Comparison of ENCODE assay signal across 18 cellular contexts in genomic region chr5:66881475-66882161, GRCh38.
A peak's percentile ranks its signal among the peaks of the same experiment; 100 is the strongest.
DNase-seq lines count a peak whose midpoint lies in the region; ATAC-seq, FAIRE-seq and TF ChIP-seq lines count a peak whose summit lies in the region.
"Had no signal": no experiment of that assay in that cellular context is flagged by ENCODE, and none has a peak within 500 bp of the region (broad histone marks: within the 10 kb centered on the region; RNA-seq: fewer than 3 reads in every experiment).

No MANE protein-coding gene starts in this region.

- intact Hi-C loops in Calu3 (cut with micrococcal nuclease; ENCODE audit: unreplicated experiment) = no loop called here
- intact Hi-C loops in ascending aorta (cut with DNase I) = no loop called here
- intact Hi-C loops in pancreas (cut with DNase I) = no loop called here
- intact Hi-C loops in lower leg skin (cut with DNase I; ENCODE audit: low total_unique reads) = no loop called here

- H3K27me3 Mint-ChIP-seq in Calu3 (ENCODE audit: unreplicated experiment) = no peaks in the 10 kb centered on the region

- H3K36me3 ChIP-seq in ascending aorta (no peaks in the 10 kb centered on the region), pancreas (no peaks in the 10 kb centered on the region)
- H3K36me3 ChIP-seq: neural progenitor cell, tibial artery had no signal

- no TSS peak for BruUV-seq in Calu3 (replicated peaks; lab: Mats Ljungman, UMichigan)

- H3K4me1 ChIP-seq in ascending aorta (peaks cover 0 to 4% of the 10 kb centered on the region in 2 donors), foreskin keratinocyte (peaks cover 33% of the 10 kb centered on the region), pancreas (peaks cover 0 to 13% (median 10%) of the 10 kb centered on the region in 3 donors)

- H3K4me3 ChIP-seq in ascending aorta = peak overlapping the region in 1 of 2 donors; percentile 16
- H3K4me3 ChIP-seq in pancreas = no peak overlapping the region
- H3K4me3 ChIP-seq in lower leg skin (ENCODE audit: low read depth, poor library complexity, severe bottlenecking) = no peak overlapping the region
- H3K4me3 ChIP-seq: coronary artery, neural progenitor cell, tibial artery had no signal

- no peak for FAIRE-seq in pancreas (lab: Jason Lieb, UNC)
- FAIRE-seq: D721Med had no signal

- H3K4me1 Mint-ChIP-seq in Calu3 (ENCODE audit: low read depth, unreplicated experiment) = peaks cover 63% of the 10 kb centered on the region
- H3K4me1 Mint-ChIP-seq: neural progenitor cell had no signal

- DNase-seq in Calu3 (no peak), ascending aorta (ENCODE audit: low spot score in 2 of 2) (no peak), foreskin keratinocyte (peak; percentile 80 to 87), pancreas (peak in 2 of 6 donors; percentile 29 to 39), lower leg skin (ENCODE audit: low spot score in 2 of 2) (no peak)
- DNase-seq: activated CD4-positive, CD25-positive, alpha-beta regulatory T cell; activated CD8-positive, alpha-beta memory T cell treated with anti-CD3 and anti-CD28 coated beads, Interleukin-2, amount 50 U/mL, for 4 hours; activated naive CD4-positive, alpha-beta T cell treated with anti-CD3 and anti-CD28 coated beads, Interleukin-2, amount 50 U/mL, for 16 hours; NCI-H2029; NCI-H82; tibial artery had no signal

- no peaks in the 10 kb centered on the region for H3K27me3 ChIP-seq in ascending aorta
- H3K27me3 ChIP-seq in foreskin keratinocyte = no peaks in the 10 kb centered on the region
- H3K27me3 ChIP-seq in pancreas = no peaks in the 10 kb centered on the region
- H3K27me3 ChIP-seq: neural progenitor cell, tibial artery had no signal

- peak overlapping the region; percentile 41 for H3K4me3 Mint-ChIP-seq in Calu3 (ENCODE audit: low read depth, unreplicated experiment)
- H3K4me3 Mint-ChIP-seq: neural progenitor cell had no signal

- no peaks in the 10 kb centered on the region for H3K9me3 Mint-ChIP-seq in Calu3 (ENCODE audit: low read depth, unreplicated experiment)
- H3K9me3 Mint-ChIP-seq: neural progenitor cell had no signal

- ATAC-seq in foreskin keratinocyte (peak; percentile 38), pancreas (peak; percentile 77 to 86 (median 84)), HG03025 (IDR thresholded peaks at IDR 0.05; ENCODE audit: low FRiP score, unreplicated experiment) (no peak), HG03196 (IDR thresholded peaks at IDR 0.05; ENCODE audit: unreplicated experiment) (no peak), HG03565 (IDR thresholded peaks at IDR 0.05; ENCODE audit: unreplicated experiment) (no peak)

- TF ChIP-seq POLR2A in lower leg skin (IDR thresholded peaks at IDR 0.05) = no peak

- CTCF ChIA-PET in Calu3 (lab: Charles Lee) = no interaction called here

- WGBS in pancreas, 2 donors = 7 to 8% methylated on average over 2 of the region's 2 CpGs
- WGBS in lower leg skin, 2 donors = 27 to 28% methylated on average over 2 of the region's 2 CpGs

- TF ChIP-seq CTCF in Calu3 (IDR thresholded peaks at IDR 0.05; ENCODE audit: unreplicated experiment) (no peak), ascending aorta (IDR thresholded peaks at IDR 0.05) (no peak), foreskin keratinocyte (conservative IDR thresholded peaks at IDR 0.05) (no peak), pancreas (IDR thresholded peaks at IDR 0.05) (no peak), lower leg skin (IDR thresholded peaks at IDR 0.05) (no peak)

- no peaks in the 10 kb centered on the region for H3K9me3 ChIP-seq in ascending aorta
- no peaks in the 10 kb centered on the region for H3K9me3 ChIP-seq in pancreas
- H3K9me3 ChIP-seq: tibial artery had no signal

- H3K36me3 Mint-ChIP-seq in Calu3 (ENCODE audit: insufficient read depth, unreplicated experiment) = peaks cover 12% of the 10 kb centered on the region
- H3K36me3 Mint-ChIP-seq: neural progenitor cell had no signal

- peak overlapping the region; percentile 49 to 69 for H3K27ac ChIP-seq in ascending aorta
- peak overlapping the region; percentile 97 for H3K27ac ChIP-seq in foreskin keratinocyte
- peak overlapping the region in 3 of 4 donors; percentile 20 to 67 (median 55) for H3K27ac ChIP-seq in pancreas
- H3K27ac ChIP-seq: KMS-11, neural progenitor cell had no signal

- H3K27ac Mint-ChIP-seq in Calu3 (ENCODE audit: unreplicated experiment) = peak overlapping the region; percentile 91
- H3K27ac Mint-ChIP-seq: neural progenitor cell had no signal

Comparison
In these comparisons a context has a peak if more than half of its experiments do, and no peak if none do; other contexts are left out.
1. DNase-seq: peak in foreskin keratinocyte (2 of 2); none in Calu3 (single experiment), ascending aorta (0 of 2) and lower leg skin (0 of 2).
2. ATAC-seq: peak in foreskin keratinocyte (single experiment) and pancreas (4 of 4); none in HG03025 (single experiment), HG03196 (single experiment) and HG03565 (single experiment).
3. Peak in every context shown above with its lines, with median percentiles within 50 percentile points of each other: H3K27ac ChIP-seq.